9 cellular contexts compared by ENCODE assay signal in the genomic region with DNA sequence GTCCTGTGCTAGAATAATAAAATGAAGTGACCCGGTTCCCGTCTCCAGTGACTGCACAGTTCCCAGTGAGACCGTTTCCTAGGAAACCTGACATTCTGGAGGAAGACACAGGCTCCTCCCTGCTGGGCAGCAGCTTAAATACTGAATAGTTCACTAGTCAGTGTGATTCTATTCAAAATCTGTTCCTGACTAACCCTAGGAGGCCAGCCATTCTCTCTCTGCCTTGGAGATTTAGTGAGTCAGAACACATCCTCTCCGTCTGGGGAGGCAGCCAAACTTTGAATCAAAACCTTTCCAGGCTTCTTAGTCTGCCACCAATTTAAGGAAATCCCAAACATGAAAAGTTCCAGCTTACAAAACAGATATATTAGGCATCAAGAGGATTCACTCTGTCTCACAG. TPM values are rescaled to one million over a fixed set of nuclear protein-coding genes. Genes with fewer than 3 reads are reported as not detected.
DNase-seq lines count a peak whose midpoint lies in the region; ATAC-seq, FAIRE-seq and TF ChIP-seq lines count a peak whose summit lies in the region.
"Had no signal": no experiment of that assay in that cellular context is flagged by ENCODE, and none has a peak within 500 bp of the region (broad histone marks: within the 10 kb centered on the region; RNA-seq: fewer than 3 reads in every experiment).

No MANE protein-coding gene starts in this region.

- peaks cover 38% of the 10 kb centered on the region for H3K36me3 Mint-ChIP-seq in activated naive CD8-positive, alpha-beta T cell treated with anti-CD3 and anti-CD28 coated beads, Interleukin-2, amount 50 U/mL, for 24 hours (ENCODE audit: low read depth)

- no peak overlapping the region for H3K4me3 Mint-ChIP-seq in stimulated activated naive CD8-positive, alpha-beta T cell treated with anti-CD3 and anti-CD28 coated beads, Interleukin-15, amount 100 ng/mL, for 72 hours
- no peak overlapping the region for H3K4me3 Mint-ChIP-seq in activated naive CD8-positive, alpha-beta T cell treated with anti-CD3 and anti-CD28 coated beads, Interleukin-2, amount 50 U/mL, for 24 hours

- no peaks in the 10 kb centered on the region for H3K23me2 ChIP-seq in H1 (ENCODE audit: low read depth, low read length)

- no peak overlapping the region for H3K27ac Mint-ChIP-seq in stimulated activated naive CD8-positive, alpha-beta T cell treated with anti-CD3 and anti-CD28 coated beads, Interleukin-15, amount 100 ng/mL, for 72 hours
- H3K27ac Mint-ChIP-seq in activated naive CD8-positive, alpha-beta T cell treated with anti-CD3 and anti-CD28 coated beads, Interleukin-2, amount 50 U/mL, for 24 hours = no peak overlapping the region

- 5% methylated on average over 4 of the region's 4 CpGs; no CpG with 5 or more reads in 1 of the 2 experiments for WGBS in H1 (ENCODE audit: extremely low coverage in 1 of 2, insufficient coverage in 1 of 2, insufficient read length in 1 of 2, insufficient replicate concordance in 2 of 2, low coverage in 1 of 2, low lambda C conversion rate in 2 of 2, missing lambda C conversion rate in 1 of 2), 2 experiments
- no CpG with 5 or more reads among the region's 4 CpGs for WGBS in mesendoderm (ENCODE audit: extremely low coverage, insufficient coverage, low lambda C conversion rate)

- no peak for TF ChIP-seq CTCF in AG09309 (IDR thresholded peaks at IDR 0.05; ENCODE audit: control insufficient read depth, insufficient read depth, low read depth, low read length, missing control alignments)
- TF ChIP-seq CTCF in H1 (IDR thresholded peaks at IDR 0.05; ENCODE audit: control extremely low read depth in 1 of 3, insufficient read depth in 1 of 3, low read depth in 1 of 3, low read length in 3 of 3) = no peak

- H2AFZ ChIP-seq in H1 (ENCODE audit: low read length) = no peak overlapping the region

- H3K79me2 ChIP-seq in H1 (ENCODE audit: control insufficient read depth in 1 of 2, insufficient read depth in 2 of 2, low read length in 2 of 2) (no peaks in the 10 kb centered on the region), mesendoderm (ENCODE audit: control insufficient read depth, insufficient read depth, low read length) (no peaks in the 10 kb centered on the region)

- H3K4me1 Mint-ChIP-seq in stimulated activated naive CD8-positive, alpha-beta T cell treated with anti-CD3 and anti-CD28 coated beads, Interleukin-15, amount 100 ng/mL, for 72 hours = no peaks in the 10 kb centered on the region
- no peaks in the 10 kb centered on the region for H3K4me1 Mint-ChIP-seq in activated naive CD8-positive, alpha-beta T cell treated with anti-CD3 and anti-CD28 coated beads, Interleukin-2, amount 50 U/mL, for 24 hours

- no peaks in the 10 kb centered on the region for H3K27me3 Mint-ChIP-seq in stimulated activated naive CD8-positive, alpha-beta T cell treated with anti-CD3 and anti-CD28 coated beads, Interleukin-15, amount 100 ng/mL, for 72 hours
- no peaks in the 10 kb centered on the region for H3K27me3 Mint-ChIP-seq in activated naive CD8-positive, alpha-beta T cell treated with anti-CD3 and anti-CD28 coated beads, Interleukin-2, amount 50 U/mL, for 24 hours

- H3K23ac ChIP-seq in H1 (ENCODE audit: insufficient read length) (no peak overlapping the region), mesendoderm (ENCODE audit: low read length) (no peak overlapping the region)

- no peaks in the 10 kb centered on the region for H3K27me3 ChIP-seq in H1 (replicated peaks in 1 of 4; ENCODE audit: control insufficient read depth in 3 of 4, extremely low read depth in 1 of 4, insufficient read depth in 3 of 4, low read length in 3 of 4)
- no peaks in the 10 kb centered on the region for H3K27me3 ChIP-seq in mesendoderm (ENCODE audit: insufficient read depth, low read length, poor library complexity)
- H3K27me3 ChIP-seq: cardiac muscle cell had no signal

- no peaks in the 10 kb centered on the region for H3K9me3 ChIP-seq in H1 (ENCODE audit: insufficient read depth in 2 of 2, low read depth in 1 of 2, low read length in 1 of 2)

- TF ChIP-seq EP300 in H1 (IDR thresholded peaks at IDR 0.05; ENCODE audit: borderline replicate concordance in 1 of 2, low read depth in 2 of 2, low read length in 2 of 2) = 0 out of 3 replicates have a peak, but pooled peaks of 1 of the 2 experiments have one; percentile 64

- CTCF ChIA-PET in H1 (lab: Charles Lee; ENCODE audit: partially characterized antibody) = interaction anchor here (0.9 to 2.0 kb wide), 5 partner anchors 11 to 86 kb away, joined by 3 to 8 read pairs (median 4); partner anchors contain the start of genes RPL27A and TRIM66

- H4K8ac ChIP-seq in H1 (ENCODE audit: extremely low read depth, insufficient read depth, low read length) = no peak overlapping the region
- no peak overlapping the region for H4K8ac ChIP-seq in mesendoderm (ENCODE audit: low read depth, low read length)

- no peak overlapping the region for H4K5ac ChIP-seq in H1 (ENCODE audit: insufficient read length, low read depth, low read length)
- no peak overlapping the region for H4K5ac ChIP-seq in mesendoderm (ENCODE audit: low read length)

- H4K91ac ChIP-seq in H1 (replicated peaks; ENCODE audit: insufficient read length, low read length) = no peak overlapping the region

- POLR2A ChIA-PET in H1 (lab: Charles Lee; ENCODE audit: partially characterized antibody) = interaction anchor here (0.7 to 5.0 kb wide), 13 partner anchors 9 to 65 kb away, joined by 3 to 103 read pairs (median 6); partner anchors contain the start of genes RPL27A and TRIM66

- TF ChIP-seq POLR2A in H1 (IDR thresholded peaks at IDR 0.05; ENCODE audit: control extremely low read depth in 1 of 2, low read depth in 2 of 2, low read length in 2 of 2) = peak; percentile 53 to 88

- H3K4me1 ChIP-seq in H1 (replicated peaks in 1 of 4; ENCODE audit: control insufficient read depth in 3 of 4, insufficient read depth in 4 of 4, low read length in 3 of 4) (peaks cover 10 to 15% (median 13%) of the 10 kb centered on the region in 4 experiments; a peak in 6 of 7 replicates), mesendoderm (ENCODE audit: control insufficient read depth, low read depth, low read length) (peaks cover 7% of the 10 kb centered on the region)

- TF ChIP-seq RAD21 in H1 (IDR thresholded peaks at IDR 0.05 in 1 of 2, conservative IDR thresholded peaks at IDR 0.05 in 1 of 2; ENCODE audit: low read depth in 2 of 2, low read length in 2 of 2) = no peak

- H3K79me1 ChIP-seq in H1 (ENCODE audit: low read depth, low read length) (no peaks in the 10 kb centered on the region), mesendoderm (ENCODE audit: low read length) (no peaks in the 10 kb centered on the region)

- H3K56ac ChIP-seq in H1 (replicated peaks; ENCODE audit: insufficient read length, low read depth, low read length) (no peak overlapping the region), mesendoderm (ENCODE audit: low read length) (peak overlapping the region; percentile 87)

- H3K4ac ChIP-seq in H1 (replicated peaks; ENCODE audit: insufficient read length, low read depth, low read length) (no peak overlapping the region), mesendoderm (ENCODE audit: low read depth, low read length) (no peak overlapping the region)

- no peaks in the 10 kb centered on the region for H3K9me3 Mint-ChIP-seq in stimulated activated naive CD8-positive, alpha-beta T cell treated with anti-CD3 and anti-CD28 coated beads, Interleukin-15, amount 100 ng/mL, for 72 hours
- no peaks in the 10 kb centered on the region for H3K9me3 Mint-ChIP-seq in activated naive CD8-positive, alpha-beta T cell treated with anti-CD3 and anti-CD28 coated beads, Interleukin-2, amount 50 U/mL, for 24 hours

- H2BK12ac ChIP-seq in H1 (ENCODE audit: low read depth, low read length) = peak overlapping the region; percentile 99; the same call in 1 of the 2 replicates

- H2BK120ac ChIP-seq in H1 (replicated peaks; ENCODE audit: low read depth, low read length) = peak overlapping the region; percentile 94
- peak overlapping the region; percentile 99 for H2BK120ac ChIP-seq in mesendoderm (ENCODE audit: low read depth, low read length)

- no peaks in the 10 kb centered on the region for H4K20me1 ChIP-seq in H1 (replicated peaks in 1 of 2; ENCODE audit: control insufficient read depth in 1 of 2, insufficient read depth in 2 of 2, low read length in 2 of 2)

- H2BK15ac ChIP-seq in H1 (ENCODE audit: low read length) (no peak overlapping the region; the same call in 1 of the 2 replicates), mesendoderm (replicated peaks; ENCODE audit: low read depth) (no peak overlapping the region)

- H3K36me3 ChIP-seq in H1 (ENCODE audit: control insufficient read depth in 2 of 4, insufficient read depth in 4 of 4, low read length in 3 of 4) = no peaks in the 10 kb centered on the region; a peak in 1 of 8 replicates
- H3K36me3 ChIP-seq in mesendoderm (ENCODE audit: control insufficient read depth, insufficient read depth, low read length) = no peaks in the 10 kb centered on the region

- H2BK5ac ChIP-seq in H1 (ENCODE audit: low read depth, low read length) (peak overlapping the region; percentile 98), mesendoderm (ENCODE audit: low read length) (peak overlapping the region; percentile 65)

- H3K4me2 ChIP-seq in H1 (ENCODE audit: insufficient read depth in 1 of 2, low read depth in 2 of 2, low read length in 2 of 2) = peak overlapping the region; percentile 56 to 74
- no peak overlapping the region for H3K4me2 ChIP-seq in mesendoderm (ENCODE audit: low read length)

- peak overlapping the region; percentile 91; the same call in 1 of the 2 replicates for H2BK20ac ChIP-seq in H1 (ENCODE audit: low read length)

- H3K4me3 ChIP-seq in AG09309 (ENCODE audit: control insufficient read depth, low read depth, low read length) (no peak overlapping the region), H1 (ENCODE audit: extremely low read depth in 1 of 4, insufficient read depth in 2 of 4, low read depth in 3 of 4, low read length in 4 of 4) (peak overlapping the region in 1 of 4 experiments; percentile 37; a peak in 2 of 8 replicates), mesendoderm (ENCODE audit: low read length) (no peak overlapping the region)
- H3K4me3 ChIP-seq: cardiac muscle cell had no signal

- FAIRE-seq in H1 (lab: Jason Lieb, UNC) = peak; percentile 90

- H3K27ac ChIP-seq in H1 (ENCODE audit: low read depth, low read length) = peak overlapping the region; percentile 90
- peak overlapping the region; percentile 97 for H3K27ac ChIP-seq in mesendoderm (ENCODE audit: low read depth, low read length)
- H3K27ac ChIP-seq: cardiac muscle cell had no signal

- H3K18ac ChIP-seq in H1 (ENCODE audit: extremely low read depth, low read length) (peak overlapping the region; percentile 60), mesendoderm (ENCODE audit: low read length) (peak overlapping the region; percentile 97)

- DNase-seq in AG09309 (ENCODE audit: low read depth) (peak; percentile 90), NCI-H2227 (lab: John Stamatoyannopoulos, UW; ENCODE audit: unreplicated experiment) (peak; percentile 81), H1 (ENCODE audit: low read depth in 1 of 2, low spot score in 2 of 2) (peak; percentile 61 to 77), mesendoderm (peak; percentile 98), ureter (ENCODE audit: low spot score) (no peak)
- DNase-seq in stimulated activated naive CD8-positive, alpha-beta T cell treated with anti-CD3 and anti-CD28 coated beads, Interleukin-15, amount 100 ng/mL, for 72 hours = no peak
- no peak for DNase-seq in activated naive CD8-positive, alpha-beta T cell treated with anti-CD3 and anti-CD28 coated beads, Interleukin-2, amount 50 U/mL, for 24 hours

- no peak for ATAC-seq in GM18861 (IDR thresholded peaks at IDR 0.05; ENCODE audit: unreplicated experiment)
- ATAC-seq in stimulated activated naive CD8-positive, alpha-beta T cell treated with anti-CD3 and anti-CD28 coated beads, Interleukin-15, amount 100 ng/mL, for 72 hours = no peak
- ATAC-seq in activated naive CD8-positive, alpha-beta T cell treated with anti-CD3 and anti-CD28 coated beads, Interleukin-2, amount 50 U/mL, for 24 hours = no peak

- no peak overlapping the region for H3K14ac ChIP-seq in H1 (ENCODE audit: insufficient read length)

- peak overlapping the region; percentile 100 for H2AK5ac ChIP-seq in H1 (ENCODE audit: low read depth, low read length)
- no peak overlapping the region for H2AK5ac ChIP-seq in mesendoderm (ENCODE audit: low read length)

- H3K9ac ChIP-seq in H1 (replicated peaks in 1 of 4; ENCODE audit: extremely low read depth in 1 of 4, low read depth in 3 of 4, low read length in 3 of 4) = peak overlapping the region in 3 of 4 experiments; percentile 56 to 68 (median 60); a peak in 5 of 7 replicates
- peak overlapping the region; percentile 48 for H3K9ac ChIP-seq in mesendoderm (ENCODE audit: low read length)

RNA-seq across cellular contexts. Expression of gene TRIM66, which starts 11.2 kb away (rescaled TPM):
- 3.0 and 3.1 TPM in 2 replicates for total RNA-seq in H1 (2021; fragmentation: NEBNext Ultra II Directional; extraction: Animal tissue kit (Norgen Biotek cat#: 25700))
- polyA plus RNA-seq in H1 (2011; rRNA removed) = 3.5 and 4.4 TPM in 2 replicates
- 4.7 TPM for polyA plus RNA-seq in H1 (2011; cell fraction: cytosol; rRNA removed)
- polyA plus RNA-seq in H1 (2011; cell fraction: nucleus; rRNA removed) = 17.7 TPM
- 3.2 to 4.1 TPM (median 3.7 TPM) in 4 replicates for polyA plus RNA-seq in H1 (2012, experiment 1 of 2)
- polyA plus RNA-seq in H1 (2012, experiment 2 of 2) = 0.46 TPM
- 2.2 TPM for polyA plus RNA-seq in H1 (2013, experiment 1 of 2)
- polyA plus RNA-seq in H1 (2013, experiment 2 of 2) = 1.5 TPM
- polyA minus RNA-seq in H1 (2011; rRNA and poly(A)+ RNA removed) = 7.1 and 16.9 TPM in 2 replicates
- 2.7 TPM for polyA minus RNA-seq in H1 (2011; cell fraction: cytosol; rRNA and poly(A)+ RNA removed)
- polyA minus RNA-seq in H1 (2011; cell fraction: nucleus; rRNA and poly(A)+ RNA removed) = 13.4 TPM
- 0.79 TPM for polyA plus RNA-seq in mesendoderm (2013, experiment 1 of 2)
- 0.87 TPM for polyA plus RNA-seq in mesendoderm (2013, experiment 2 of 2)
- total RNA-seq in ureter = 40.1 TPM

RNA-seq across cellular contexts. Expression of gene RPL27A, which starts 11.3 kb away (rescaled TPM):
- 1,756 and 1,761 TPM in 2 replicates for total RNA-seq in H1 (2021; fragmentation: NEBNext Ultra II Directional; extraction: Animal tissue kit (Norgen Biotek cat#: 25700))
- 1,777 and 1,837 TPM in 2 replicates for polyA plus RNA-seq in H1 (2011; rRNA removed)
- 2,449 TPM for polyA plus RNA-seq in H1 (2011; cell fraction: cytosol; rRNA removed)
- polyA plus RNA-seq in H1 (2011; cell fraction: nucleus; rRNA removed) = 879 TPM
- 2,701 to 2,826 TPM (median 2,726 TPM) in 4 replicates for polyA plus RNA-seq in H1 (2012, experiment 1 of 2)
- polyA plus RNA-seq in H1 (2012, experiment 2 of 2) = 37,839 TPM
- 2,237 TPM for polyA plus RNA-seq in H1 (2013, experiment 1 of 2)
- 2,283 TPM for polyA plus RNA-seq in H1 (2013, experiment 2 of 2)
- polyA minus RNA-seq in H1 (2011; rRNA and poly(A)+ RNA removed) = 410 and 445 TPM in 2 replicates
- 498 TPM for polyA minus RNA-seq in H1 (2011; cell fraction: cytosol; rRNA and poly(A)+ RNA removed)
- polyA minus RNA-seq in H1 (2011; cell fraction: nucleus; rRNA and poly(A)+ RNA removed) = 541 TPM
- polyA plus RNA-seq in mesendoderm (2013, experiment 1 of 2) = 2,670 TPM
- polyA plus RNA-seq in mesendoderm (2013, experiment 2 of 2) = 2,699 TPM
- 976 TPM for total RNA-seq in ureter

Comparison
In these comparisons a context has a peak if more than half of its experiments do, and no peak if none do; other contexts are left out.
1. DNase-seq: peak in AG09309 (single experiment), NCI-H2227 (single experiment), H1 (2 of 2) and mesendoderm (single experiment); none in stimulated activated naive CD8-positive, alpha-beta T cell treated with anti-CD3 and anti-CD28 coated beads, Interleukin-15, amount 100 ng/mL, for 72 hours (0 of 2), ureter (single experiment) and activated naive CD8-positive, alpha-beta T cell treated with anti-CD3 and anti-CD28 coated beads, Interleukin-2, amount 50 U/mL, for 24 hours (single experiment).
2. RNA of gene TRIM66, which starts 11.2 kb away (total RNA-seq): 40.1 TPM in ureter (single experiment); 3.0 to 3.1 TPM in H1; every median in the first group is over 10 times any median in the second.